Comparison of ENCODE assay signal across 23 cellular contexts in the genomic region with DNA sequence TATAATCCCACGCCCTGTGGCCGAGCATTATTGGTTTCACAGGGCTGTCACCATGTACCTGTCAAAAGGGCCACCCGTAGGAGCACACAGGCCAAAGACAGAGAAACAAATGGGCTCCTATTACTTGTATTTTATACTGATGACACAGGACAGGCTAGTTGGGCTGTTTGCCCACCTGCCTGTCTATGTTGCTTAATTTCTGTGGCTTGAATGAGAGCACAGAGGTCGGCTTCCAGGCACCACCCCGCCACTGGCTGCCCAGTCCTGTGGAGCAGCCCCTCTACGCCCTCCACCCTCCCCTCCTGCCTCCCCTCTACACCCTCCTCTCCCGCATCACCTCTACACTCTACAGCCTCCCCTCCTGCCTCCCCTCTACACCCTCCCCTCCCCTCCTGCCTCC.
A peak's percentile ranks its signal among the peaks of the same experiment; 100 is the strongest.
DNase-seq lines count a peak whose midpoint lies in the region; ATAC-seq lines count a peak whose summit lies in the region.
"Had no signal": no experiment of that assay in that cellular context is flagged by ENCODE, and none has a peak within 500 bp of the region (broad histone marks: within the 10 kb centered on the region; RNA-seq: fewer than 3 reads in every experiment).

No MANE protein-coding gene starts in this region.

- H3K4ac ChIP-seq in mesenchymal stem cell (ENCODE audit: low read depth in 1 of 2, low read length in 2 of 2) = no peak overlapping the region

- peaks cover 7% of the 10 kb centered on the region for H3K9me3 ChIP-seq in mesenchymal stem cell (ENCODE audit: control insufficient read depth, low read length)
- H3K9me3 ChIP-seq: BE2C, BLaER1 had no signal

- H2BK15ac ChIP-seq in mesenchymal stem cell (ENCODE audit: low read depth, poor library complexity, severe bottlenecking) = no peak overlapping the region

- H3K4me2 ChIP-seq in mesenchymal stem cell (ENCODE audit: low read length, poor library complexity, severe bottlenecking) = no peak overlapping the region
- H3K4me2 ChIP-seq: BLaER1 had no signal

- no peak overlapping the region for H4K8ac ChIP-seq in mesenchymal stem cell (ENCODE audit: low read length)

- peak overlapping the region in 1 of 2 donors; percentile 12 for H3K27ac Mint-ChIP-seq in stimulated activated naive CD8-positive, alpha-beta T cell treated with anti-CD3 and anti-CD28 coated beads, Interleukin-15, amount 100 ng/mL, for 72 hours
- H3K27ac Mint-ChIP-seq: CD14-positive monocyte; CD4-positive, alpha-beta memory T cell; CD4-positive, CD25-positive, alpha-beta regulatory T cell; CD8-positive, alpha-beta memory T cell had no signal

- H3K4me1 ChIP-seq in mesenchymal stem cell (ENCODE audit: control insufficient read depth, insufficient read depth, low read depth, low read length) = peaks cover 21% of the 10 kb centered on the region
- H3K4me1 ChIP-seq: BE2C had no signal

- no peaks in the 10 kb centered on the region for H3K79me1 ChIP-seq in mesenchymal stem cell (replicated peaks; ENCODE audit: low read length, poor library complexity, severe bottlenecking)

- H2AFZ ChIP-seq in mesenchymal stem cell (ENCODE audit: low read depth, low read length) = no peak overlapping the region

- peaks cover 6 to 7% of the 10 kb centered on the region in 2 experiments for H3K36me3 ChIP-seq in mesenchymal stem cell (ENCODE audit: control insufficient read depth in 1 of 2, insufficient read depth in 2 of 2, low read depth in 1 of 2, low read length in 2 of 2)
- H3K36me3 ChIP-seq: BE2C, BLaER1 had no signal

- no peak overlapping the region for H3K4me3 ChIP-seq in mesenchymal stem cell (ENCODE audit: insufficient read depth in 1 of 2, low read depth in 1 of 2, low read length in 2 of 2)
- H3K4me3 ChIP-seq: BLaER1, GM12878 had no signal

- DNase-seq in stimulated activated naive CD8-positive, alpha-beta T cell treated with anti-CD3 and anti-CD28 coated beads, Interleukin-15, amount 100 ng/mL, for 72 hours = no peak
- DNase-seq in stimulated activated naive CD8-positive, alpha-beta T cell treated with anti-CD3 and anti-CD28 coated beads, Interleukin-15, Interleukin-2, amounts not matched to agents 100 U/mL and 50 U/mL, for 24 hours = no peak
- DNase-seq in mesenchymal stem cell (no peak), NAMALWA (ENCODE audit: low spot score) (no peak), middle frontal gyrus (ENCODE audit: extremely low spot score, low spot score) (no peak)
- DNase-seq: 8988T; ACHN; BE2C; C1 segment of cervical spinal cord; CD4-positive, alpha-beta memory T cell; CD4-positive, CD25-positive, alpha-beta regulatory T cell; CD8-positive, alpha-beta memory T cell; COR-L47; DMS 273 treated with DMSO at 0.1 percent for 48 hours; DMS153; DMS53; DMS79; DND-41; EL; GDM1 had no signal

- no peak overlapping the region for H4K91ac ChIP-seq in mesenchymal stem cell (ENCODE audit: low read length)

- H3K9me3 Mint-ChIP-seq in stimulated activated naive CD8-positive, alpha-beta T cell treated with anti-CD3 and anti-CD28 coated beads, Interleukin-15, amount 100 ng/mL, for 72 hours = no peaks in the 10 kb centered on the region
- H3K9me3 Mint-ChIP-seq: CD4-positive, CD25-positive, alpha-beta regulatory T cell; CD8-positive, alpha-beta memory T cell had no signal

- no peak overlapping the region for H2BK5ac ChIP-seq in mesenchymal stem cell (ENCODE audit: low read depth, low read length, poor library complexity, severe bottlenecking)

- H3K14ac ChIP-seq in mesenchymal stem cell (ENCODE audit: low read length in 2 of 2) = no peak overlapping the region

- H3K4me3 Mint-ChIP-seq in stimulated activated naive CD8-positive, alpha-beta T cell treated with anti-CD3 and anti-CD28 coated beads, Interleukin-15, amount 100 ng/mL, for 72 hours = no peak overlapping the region
- H3K4me3 Mint-ChIP-seq: CD14-positive monocyte; CD4-positive, alpha-beta memory T cell; CD4-positive, CD25-positive, alpha-beta regulatory T cell; CD8-positive, alpha-beta memory T cell had no signal

- no peak overlapping the region for H3K18ac ChIP-seq in mesenchymal stem cell (ENCODE audit: low read depth in 1 of 2, low read length in 2 of 2)

- H3K23ac ChIP-seq in mesenchymal stem cell (ENCODE audit: low read length in 2 of 2) = no peak overlapping the region

- no peaks in the 10 kb centered on the region for H3K27me3 ChIP-seq in mesenchymal stem cell (ENCODE audit: control insufficient read depth in 1 of 2, insufficient read depth in 1 of 2, low read length in 2 of 2)
- H3K27me3 ChIP-seq: BE2C, BLaER1 had no signal

- peak overlapping the region; percentile 49 for H2AK5ac ChIP-seq in mesenchymal stem cell (ENCODE audit: low read length, severe bottlenecking)

- H3K9ac ChIP-seq in mesenchymal stem cell (ENCODE audit: low read length) = no peak overlapping the region
- H3K9ac ChIP-seq: BLaER1 had no signal

- WGBS in mesenchymal stem cell = 86% methylated on average over 6 of the region's 7 CpGs

- H2BK12ac ChIP-seq in mesenchymal stem cell (ENCODE audit: low read length in 2 of 2) = no peak overlapping the region

- H3K27ac ChIP-seq in mesenchymal stem cell (ENCODE audit: low read length, poor library complexity, severe bottlenecking) = no peak overlapping the region
- H3K27ac ChIP-seq: BLaER1 had no signal

- peak; percentile 35 for ATAC-seq in stimulated activated naive CD8-positive, alpha-beta T cell treated with anti-CD3 and anti-CD28 coated beads, Interleukin-15, amount 100 ng/mL, for 72 hours
- ATAC-seq in stimulated activated naive CD8-positive, alpha-beta T cell treated with anti-CD3 and anti-CD28 coated beads, Interleukin-15, Interleukin-2, amounts not matched to agents 100 U/mL and 50 U/mL, for 24 hours = no peak
- ATAC-seq: GM12878 had no signal

- no peak overlapping the region for H2BK120ac ChIP-seq in mesenchymal stem cell (ENCODE audit: low read depth, low read length)

- H3K4me1 Mint-ChIP-seq in stimulated activated naive CD8-positive, alpha-beta T cell treated with anti-CD3 and anti-CD28 coated beads, Interleukin-15, amount 100 ng/mL, for 72 hours = peaks cover 13% of the 10 kb centered on the region
- H3K4me1 Mint-ChIP-seq: CD14-positive monocyte; CD4-positive, alpha-beta memory T cell; CD4-positive, CD25-positive, alpha-beta regulatory T cell; CD8-positive, alpha-beta memory T cell had no signal

- no peaks in the 10 kb centered on the region for H3K27me3 Mint-ChIP-seq in stimulated activated naive CD8-positive, alpha-beta T cell treated with anti-CD3 and anti-CD28 coated beads, Interleukin-15, amount 100 ng/mL, for 72 hours
- H3K27me3 Mint-ChIP-seq: CD4-positive, CD25-positive, alpha-beta regulatory T cell had no signal
